ENCODE assay signal across 14 cellular contexts in genomic region chr11:13944801-13945505, GRCh38.
"Had no signal": no experiment of that assay in that cellular context is flagged by ENCODE, and none has a peak within 500 bp of the region (broad histone marks: within the 10 kb centered on the region; RNA-seq: fewer than 3 reads in every experiment).

No MANE protein-coding gene starts in this region.

- DNase-seq: activated CD4-positive, alpha-beta T cell treated with anti-CD3 and anti-CD28 coated beads, Interleukin-2, amount 10 ng/mL, durations not matched to agents 24 days and 14 days; activated CD8-positive, alpha-beta T cell treated with anti-CD3 and anti-CD28 coated beads for 36 hours; activated naive CD4-positive, alpha-beta T cell treated with Interleukin-2 at 50 U/mL for 16 hours; activated T-cell treated with anti-CD3 and anti-CD28 coated beads, Interleukin-2, amount 50 U/mL, for 1 hour; erythroblast; gastrocnemius medialis; heart right ventricle; mesenchymal stem cell; naive thymus-derived CD8-positive, alpha-beta T cell; sigmoid colon; stimulated activated naive B cell treated with anti-CD40 and anti-IgM and Interleukin-4, amounts not matched to agents 10 μg/mL and 1 μg/mL and 100 μg/mL, for 72 hours had no signal

- H3K4me1 ChIP-seq: gastrocnemius medialis, heart right ventricle, parathyroid adenoma had no signal

- H3K27ac ChIP-seq: coronary artery, gastrocnemius medialis, heart right ventricle, parathyroid adenoma, sigmoid colon had no signal

- ATAC-seq: activated CD8-positive, alpha-beta T cell treated with anti-CD3 and anti-CD28 coated beads for 36 hours; activated T-helper 17 cell treated with anti-CD3 and anti-CD28 coated beads, Interleukin-2, amount 50 U/mL, for 72 hours; gastrocnemius medialis; naive thymus-derived CD8-positive, alpha-beta T cell; stimulated activated naive B cell treated with anti-CD40 and anti-IgM and Interleukin-4, amounts not matched to agents 10 μg/mL and 1 μg/mL and 100 μg/mL, for 72 hours had no signal

- H3K36me3 ChIP-seq: gastrocnemius medialis, heart right ventricle, sigmoid colon had no signal

- H3K9me3 ChIP-seq: gastrocnemius medialis, heart right ventricle, sigmoid colon had no signal

- H3K27me3 ChIP-seq: sigmoid colon had no signal

- H3K4me3 ChIP-seq: coronary artery, gastrocnemius medialis, heart right ventricle, sigmoid colon had no signal
